Comparison of ENCODE assay signal across 8 cellular contexts in the genomic region with DNA sequence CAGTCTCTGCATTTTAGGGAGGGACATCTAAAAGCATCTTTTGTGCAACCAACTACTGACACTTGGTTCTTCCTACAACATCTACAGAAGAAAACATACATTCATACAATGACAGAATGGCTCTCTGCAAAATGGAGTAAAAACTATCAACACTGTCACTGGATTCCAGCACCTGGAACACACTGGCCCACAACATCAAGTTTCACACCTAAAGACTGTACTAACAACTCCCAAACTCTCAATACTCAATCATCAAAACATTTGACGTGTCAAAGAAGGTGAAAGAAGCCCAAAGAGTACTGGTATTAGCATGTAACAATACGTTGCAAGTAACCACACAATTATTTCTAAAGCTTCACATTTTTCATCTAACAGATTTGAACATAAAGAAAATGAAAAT. TPM values are rescaled to one million over a fixed set of nuclear protein-coding genes. Genes with fewer than 3 reads are reported as not detected.
DNase-seq lines count a peak whose midpoint lies in the region; ATAC-seq and TF ChIP-seq lines count a peak whose summit lies in the region.

No MANE protein-coding gene starts in this region.

- ATAC-seq in heart left ventricle, result no peak
- no peak for ATAC-seq in left cardiac atrium
- no peak for ATAC-seq in HG03378 (IDR thresholded peaks at IDR 0.05; ENCODE audit: unreplicated experiment)

- intact Hi-C loops in heart left ventricle (cut with DNase I), result loop anchor here in 6 of 10 donors (5.0 to 10.0 kb wide), 3 partner anchors 45 to 118 kb away; a partner anchor contains a TSS
- intact Hi-C loops in left cardiac atrium (cut with DNase I), result loop anchor here in 1 of 2 donors (5.0 kb wide), 1 partner anchor 45 kb away; a partner anchor contains a TSS
- intact Hi-C loops in transverse colon (cut with DNase I; ENCODE audit: low total_unique reads), result no loop called here

- TF ChIP-seq EP300 in transverse colon (IDR thresholded peaks at IDR 0.05; ENCODE audit: low read depth), result no peak

- in situ Hi-C loops in transverse colon (cut with MboI; ENCODE audit: low pct_ligation_motif_present in 1 of 4, low pct_unique_long_range_greater_than_20kb in 1 of 4, low sequenced_read_pairs in 3 of 4), result no loop called here

- H3K9me3 Mint-ChIP-seq in activated naive CD4-positive, alpha-beta T cell treated with anti-CD3 and anti-CD28 coated beads, Interleukin-2, amount 50 U/mL, for 24 hours, result no peaks in the 10 kb centered on the region

- H3K27me3 Mint-ChIP-seq in activated naive CD4-positive, alpha-beta T cell treated with anti-CD3 and anti-CD28 coated beads, Interleukin-2, amount 50 U/mL, for 24 hours, result no peaks in the 10 kb centered on the region

- H3K4me1 Mint-ChIP-seq in activated naive CD4-positive, alpha-beta T cell treated with anti-CD3 and anti-CD28 coated beads, Interleukin-2, amount 50 U/mL, for 24 hours, result peaks cover 61% of the 10 kb centered on the region

- H3K27ac Mint-ChIP-seq in activated naive CD4-positive, alpha-beta T cell treated with anti-CD3 and anti-CD28 coated beads, Interleukin-2, amount 50 U/mL, for 24 hours, result peak overlapping the region; percentile 100

- DNase-seq in heart left ventricle (no peak), left cardiac atrium (no peak), transverse colon (no peak), NCI-H2171 treated with DMSO at 0.1 percent for 48 hours (lab: John Stamatoyannopoulos, UW) (no peak), NCI-H524 treated with DMSO at 0.1 percent for 48 hours (lab: John Stamatoyannopoulos, UW) (no peak)

- TF ChIP-seq CTCF in heart left ventricle (IDR thresholded peaks at IDR 0.05) (no peak), transverse colon (IDR thresholded peaks at IDR 0.05) (no peak)

- H3K36me3 Mint-ChIP-seq in activated naive CD4-positive, alpha-beta T cell treated with anti-CD3 and anti-CD28 coated beads, Interleukin-2, amount 50 U/mL, for 24 hours, result peaks cover 7% of the 10 kb centered on the region

- H3K27me3 ChIP-seq in heart left ventricle (no peaks in the 10 kb centered on the region), iPS-20b (ENCODE audit: insufficient read depth, low read length) (no peaks in the 10 kb centered on the region), transverse colon (no peaks in the 10 kb centered on the region)

- no peak for TF ChIP-seq POLR2A in heart left ventricle (IDR thresholded peaks at IDR 0.05)
- no peak for TF ChIP-seq POLR2A in transverse colon (IDR thresholded peaks at IDR 0.05)

- H3K4me3 Mint-ChIP-seq in activated naive CD4-positive, alpha-beta T cell treated with anti-CD3 and anti-CD28 coated beads, Interleukin-2, amount 50 U/mL, for 24 hours, result peak overlapping the region; percentile 93

- 24 to 27% (median 26%) methylated on average over 2 of the region's 2 CpGs for WGBS in heart left ventricle, 4 donors
- WGBS in transverse colon (ENCODE audit: low coverage in 1 of 2), 2 donors, result 11 to 12% methylated on average over 2 of the region's 2 CpGs

- H3K36me3 ChIP-seq in heart left ventricle, result no peaks in the 10 kb centered on the region
- H3K36me3 ChIP-seq in iPS-20b (ENCODE audit: insufficient read depth, low read depth, low read length), result peaks cover under 1% of the 10 kb centered on the region; the same call in 1 of the 2 replicates
- H3K36me3 ChIP-seq in transverse colon, result no peaks in the 10 kb centered on the region

- H3K9ac ChIP-seq in iPS-20b (ENCODE audit: low read depth, low read length), result peak overlapping the region; percentile 99; the same call in 1 of the 2 replicates

- H3K27ac ChIP-seq in heart left ventricle, result peak overlapping the region in 1 of 12 donors; percentile 99
- H3K27ac ChIP-seq in iPS-20b (ENCODE audit: low read length), result no peak overlapping the region
- H3K27ac ChIP-seq in transverse colon, result peak overlapping the region; percentile 17 to 98 (median 96)

- H3K4me3 ChIP-seq in heart left ventricle (peak overlapping the region in 9 of 12 donors; percentile 74 to 95 (median 86)), iPS-20b (ENCODE audit: low read length) (peak overlapping the region; percentile 99), transverse colon (peak overlapping the region in 2 of 4 donors; percentile 69 to 87)

- peaks cover 2 to 66% (median 44%) of the 10 kb centered on the region in 12 donors for H3K4me1 ChIP-seq in heart left ventricle
- peaks cover 18% of the 10 kb centered on the region; the same call in 1 of the 2 replicates for H3K4me1 ChIP-seq in iPS-20b (ENCODE audit: insufficient read depth, low read length)
- H3K4me1 ChIP-seq in transverse colon, result peaks cover 16 to 59% (median 51%) of the 10 kb centered on the region in 4 donors

- no peaks in the 10 kb centered on the region for H3K9me3 ChIP-seq in heart left ventricle
- no peaks in the 10 kb centered on the region for H3K9me3 ChIP-seq in iPS-20b (ENCODE audit: insufficient read depth, low read depth, low read length)
- H3K9me3 ChIP-seq in transverse colon, result no peaks in the 10 kb centered on the region

RNA-seq across cellular contexts. Expression of a gene that starts 2.2 kb away (rescaled TPM):
- total RNA-seq in heart left ventricle (10 to 100 TPM; 25.7 to 75.6 (median 56.1) TPM), left cardiac atrium (10 to 100 TPM; 69.1 to 84.1 TPM), transverse colon (100 to 1,000 TPM in 3 of 4 donors, 10 to 100 TPM in 1; 67.7 to 225 (median 132) TPM)
- 10 to 100 TPM; 37.8 to 55.4 TPM for polyA plus RNA-seq in heart left ventricle

RNA-seq across cellular contexts. Expression of a gene that starts 2.2 kb away (rescaled TPM):
- total RNA-seq in heart left ventricle, result 10 to 100 TPM; 15.8 to 61.7 (median 44.4) TPM
- 10 to 100 TPM in 1 of 2 donors, 1 to 10 TPM in 1; 7.4 to 26.4 TPM for polyA plus RNA-seq in heart left ventricle
- 10 to 100 TPM; 44.6 to 62.7 TPM for total RNA-seq in left cardiac atrium
- 10 to 100 TPM; 24.7 to 33.8 (median 29.3) TPM for total RNA-seq in transverse colon

RNA-seq across cellular contexts. Expression of a gene that starts 36.6 kb away (rescaled TPM):
- total RNA-seq in heart left ventricle, result 10 to 100 TPM; 38.1 to 67.5 (median 58.3) TPM
- polyA plus RNA-seq in heart left ventricle, result 10 to 100 TPM; 27.4 to 59.9 TPM
- total RNA-seq in left cardiac atrium, result 10 to 100 TPM; 33.6 to 36.8 TPM
- total RNA-seq in transverse colon, result 10 to 100 TPM; 28.4 to 54.1 (median 42.0) TPM

RNA-seq across cellular contexts. Expression of a gene that starts 36.7 kb away (rescaled TPM):
- total RNA-seq in heart left ventricle (100 to 1,000 TPM; 120 to 591 (median 174) TPM), left cardiac atrium (100 to 1,000 TPM; 172 to 184 TPM), transverse colon (100 to 1,000 TPM; 114 to 416 (median 182) TPM)
- 100 to 1,000 TPM; 241 to 534 TPM for polyA plus RNA-seq in heart left ventricle

RNA-seq across cellular contexts. Expression of a gene that starts 46.9 kb away (rescaled TPM):
- total RNA-seq in heart left ventricle, result 1 to 10 TPM; 1.1 to 6.8 (median 4.5) TPM
- polyA plus RNA-seq in heart left ventricle, result 1 to 10 TPM; 4.3 to 6.9 TPM
- 1 to 10 TPM; 2.5 to 6.0 TPM for total RNA-seq in left cardiac atrium
- 10 to 100 TPM in 1 of 4 donors, 1 to 10 TPM in 1, not detected in 2; 3.3 to 17.5 TPM for total RNA-seq in transverse colon
